23 cellular contexts compared by ENCODE assay signal in genomic region chrX:122943918-122944317, GRCh38.
DNase-seq lines count a peak whose midpoint lies in the region; ATAC-seq and TF ChIP-seq lines count a peak whose summit lies in the region.
"Had no signal": no experiment of that assay in that cellular context is flagged by ENCODE, and none has a peak within 500 bp of the region (broad histone marks: within the 10 kb centered on the region; RNA-seq: fewer than 3 reads in every experiment).

No MANE protein-coding gene starts in this region.

- H2AFZ ChIP-seq in ACC112 (ENCODE audit: low read length, unreplicated experiment) = no peak overlapping the region

- H3K4me3 ChIP-seq in ACC112 (ENCODE audit: low read depth, low read length) (no peak overlapping the region), astrocyte of the spinal cord (ENCODE audit: low read depth, low read length) (no peak overlapping the region), spleen (no peak overlapping the region)
- H3K4me3 ChIP-seq: prostate gland, skin epidermis had no signal

- H3K4me1 ChIP-seq in ACC112 (ENCODE audit: control insufficient read depth, insufficient read depth, low read length, unreplicated experiment) (peaks cover 5% of the 10 kb centered on the region), spleen (no peaks in the 10 kb centered on the region)
- H3K4me1 ChIP-seq: prostate gland had no signal

- TF ChIP-seq POLR2A in spleen (IDR thresholded peaks at IDR 0.05) = no peak

- H3K36me3 ChIP-seq in ACC112 (ENCODE audit: insufficient read depth, low read length) (no peaks in the 10 kb centered on the region), spleen (no peaks in the 10 kb centered on the region)
- H3K36me3 ChIP-seq: prostate gland had no signal

- no peaks in the 10 kb centered on the region for H3K79me2 ChIP-seq in ACC112 (ENCODE audit: control insufficient read depth, insufficient read depth, low read length, unreplicated experiment)

- peak; percentile 80 for DNase-seq in M059J (ENCODE audit: low read depth)
- DNase-seq in astrocyte of the spinal cord (ENCODE audit: low read depth, low spot score) = peak; percentile 88
- DNase-seq in glomerular visceral epithelial cell (ENCODE audit: extremely low spot score) = peak; percentile 23
- no peak for DNase-seq in stimulated activated CD4-positive, alpha-beta T cell treated with anti-CD3 and anti-CD28 coated beads, Interleukin-4, amount 100 ng/mL, for 24 hours
- no peak for DNase-seq in spleen
- DNase-seq: ACHN; activated CD4-positive, alpha-beta T cell treated with anti-CD3 and anti-CD28 coated beads, Interleukin-2, amount 50 U/mL, for 48 hours; activated T-cell treated with anti-CD3 and anti-CD28 coated beads for 4 hours; CD4-positive, CD25-positive, alpha-beta regulatory T cell; DMS53; left colon; midbrain; NCI-H1048; NCI-H2081 treated with DMSO at 0.1 percent for 48 hours; NCI-H446 treated with DMSO at 0.1 percent for 48 hours; stimulated activated CD4-positive, alpha-beta T cell treated with anti-CD3 and anti-CD28 coated beads, Interleukin-4, amount 100 ng/mL, for 4 hours had no signal

- TF ChIP-seq CTCF in astrocyte of the spinal cord (IDR thresholded peaks at IDR 0.05; ENCODE audit: low read depth, low read length) (no peak), spleen (IDR thresholded peaks at IDR 0.05 in 8 of 11, conservative IDR thresholded peaks at IDR 0.05 in 3 of 11) (no peak)

- H3K27me3 ChIP-seq in ACC112 (ENCODE audit: insufficient read depth, low read length) (no peaks in the 10 kb centered on the region), spleen (replicated peaks in 1 of 7) (no peaks in the 10 kb centered on the region)

- WGBS in spleen, 5 donors = 90 to 99% (median 92%) methylated on average over 3 of the region's 3 CpGs

- in situ Hi-C loops in astrocyte of the spinal cord (cut with HindIII; ENCODE audit: low sequenced_read_pairs) = no loop called here

- H3K9me3 ChIP-seq in spleen = no peaks in the 10 kb centered on the region
- H3K9me3 ChIP-seq: prostate gland had no signal

- H3K27ac ChIP-seq in ACC112 (ENCODE audit: low read depth, low read length) (peak overlapping the region; percentile 45), spleen (no peak overlapping the region)
- H3K27ac ChIP-seq: KMS-11, prostate gland, skin epidermis had no signal

- ATAC-seq in HG03469 (IDR thresholded peaks at IDR 0.05; ENCODE audit: unreplicated experiment) (no peak), HG02642 (IDR thresholded peaks at IDR 0.05; ENCODE audit: poor library complexity, unreplicated experiment) (no peak)
- ATAC-seq: left colon, Right ventricle myocardium inferior had no signal

- intact Hi-C loops in spleen (cut with DNase I; ENCODE audit: low total_unique reads) = no loop called here

Comparison
In these comparisons a context has a peak if more than half of its experiments do, and no peak if none do; other contexts are left out.
1. DNase-seq: peak in M059J (single experiment), astrocyte of the spinal cord (single experiment) and glomerular visceral epithelial cell (single experiment); none in stimulated activated CD4-positive, alpha-beta T cell treated with anti-CD3 and anti-CD28 coated beads, Interleukin-4, amount 100 ng/mL, for 24 hours (single experiment) and spleen (single experiment).